In the genomic region with DNA sequence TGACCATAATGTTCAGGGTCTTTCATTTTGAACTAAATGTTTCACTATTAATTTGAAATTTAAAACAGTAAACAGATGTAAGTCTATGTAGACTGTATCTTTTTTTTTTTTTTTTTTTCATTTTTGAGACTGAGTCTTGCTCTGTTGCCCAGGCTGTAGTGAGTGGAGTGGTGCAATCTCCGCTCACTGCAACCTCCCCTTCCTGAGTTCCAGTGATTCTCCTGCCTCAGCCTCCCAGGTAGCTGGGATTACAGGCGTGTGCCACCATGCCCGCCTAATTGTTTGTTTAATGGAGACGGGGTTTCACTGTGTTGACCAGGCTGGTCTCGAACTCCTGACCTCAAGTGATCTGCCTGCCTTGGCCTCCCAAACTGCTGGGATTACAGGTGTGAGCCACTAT, we compare ENCODE assay signal across 9 cellular contexts. TPM values are rescaled to one million over a fixed set of nuclear protein-coding genes. Genes with fewer than 3 reads are reported as not detected.
DNase-seq lines count a peak whose midpoint lies in the region; ATAC-seq and TF ChIP-seq lines count a peak whose summit lies in the region.
"Not testable (repeated sequence)": the region's sequence is repeated elsewhere in the genome, so short reads cannot be mapped to it uniquely, and the experiment has no call there.
"Had no signal": no experiment of that assay in that cellular context is flagged by ENCODE, and none has a peak within 500 bp of the region (broad histone marks: within the 10 kb centered on the region; RNA-seq: fewer than 3 reads in every experiment).

No MANE protein-coding gene starts in this region.

- H3K9me3 ChIP-seq in CD4-positive, alpha-beta T cell (ENCODE audit: control insufficient read depth, low read length); OCI-LY1 (ENCODE audit: low read length); adipocyte (ENCODE audit: control insufficient read depth, low read length); suprapubic skin: not testable (repeated sequence)

- H3F3A ChIP-seq in OCI-LY1 (ENCODE audit: insufficient read depth, low read length), result not testable (repeated sequence)

- H3K36me3 ChIP-seq in OCI-LY1 (ENCODE audit: insufficient read depth, low read length) (peaks cover 49% of the 10 kb centered on the region), adipocyte (ENCODE audit: control insufficient read depth, insufficient read depth, low read length, severe bottlenecking) (peaks cover 18% of the 10 kb centered on the region), suprapubic skin (peaks cover 35% of the 10 kb centered on the region)

- H3K27ac Mint-ChIP-seq in CD4-positive, alpha-beta T cell, result peak overlapping the region; percentile 71
- peak overlapping the region; percentile 45 for H3K27ac Mint-ChIP-seq in activated CD4-positive, alpha-beta memory T cell treated with anti-CD3 and anti-CD28 coated beads for 36 hours
- peak overlapping the region; percentile 65 for H3K27ac Mint-ChIP-seq in endothelial cell (ENCODE audit: unreplicated experiment)
- H3K27ac Mint-ChIP-seq in memory B cell, result peak overlapping the region; percentile 74
- H3K27ac Mint-ChIP-seq in osteocyte (ENCODE audit: unreplicated experiment), result peak overlapping the region; percentile 76

- H3K36me3 Mint-ChIP-seq in CD4-positive, alpha-beta T cell (ENCODE audit: low read depth), result peaks cover 80% of the 10 kb centered on the region
- H3K36me3 Mint-ChIP-seq in activated CD4-positive, alpha-beta memory T cell treated with anti-CD3 and anti-CD28 coated beads for 36 hours, result peaks cover 56% of the 10 kb centered on the region
- H3K36me3 Mint-ChIP-seq in endothelial cell (ENCODE audit: low read depth, unreplicated experiment) (peaks cover 25% of the 10 kb centered on the region), memory B cell (peaks cover 31% of the 10 kb centered on the region), osteocyte (ENCODE audit: unreplicated experiment) (peaks cover 27% of the 10 kb centered on the region)

- H3K9me2 ChIP-seq in OCI-LY1 (ENCODE audit: low read depth, low read length), result not testable (repeated sequence)

- intact Hi-C loops in CD4-positive, alpha-beta T cell (cut with DNase I, micrococcal nuclease); activated CD4-positive, alpha-beta memory T cell treated with anti-CD3 and anti-CD28 coated beads for 36 hours (cut with micrococcal nuclease): not testable (repeated sequence)

- TF ChIP-seq CTCF in CD4-positive, alpha-beta T cell (IDR thresholded peaks at IDR 0.05); OCI-LY1 (IDR thresholded peaks at IDR 0.05; ENCODE audit: low read length); endothelial cell (IDR thresholded peaks at IDR 0.05; ENCODE audit: unreplicated experiment); osteocyte (IDR thresholded peaks at IDR 0.05); suprapubic skin (IDR thresholded peaks at IDR 0.05): not testable (repeated sequence)

- not testable (repeated sequence) for H3K9ac ChIP-seq in OCI-LY1 (ENCODE audit: low read length)
- H3K9ac ChIP-seq in adipocyte (ENCODE audit: low read length), result peak overlapping the region; percentile 17

- not testable (repeated sequence) for ATAC-seq in CD4-positive, alpha-beta T cell (ENCODE audit: poor library complexity); memory B cell (ENCODE audit: low read depth)

- TF ChIP-seq POLR2A in suprapubic skin (IDR thresholded peaks at IDR 0.05), result not testable (repeated sequence)

- 92% methylated on average over 5 of the region's 5 CpGs for WGBS in suprapubic skin

- not testable (repeated sequence) for H3K4me3 ChIP-seq in OCI-LY1 (ENCODE audit: low read depth, low read length, poor library complexity, severe bottlenecking)
- H3K4me3 ChIP-seq in adipocyte (ENCODE audit: low read length) (peak overlapping the region; percentile 69), suprapubic skin (peak overlapping the region; percentile 77)

- H3K27me3 Mint-ChIP-seq in CD4-positive, alpha-beta T cell; activated CD4-positive, alpha-beta memory T cell treated with anti-CD3 and anti-CD28 coated beads for 36 hours; endothelial cell (ENCODE audit: unreplicated experiment); memory B cell; osteocyte (ENCODE audit: unreplicated experiment): not testable (repeated sequence)

- H4K20me1 ChIP-seq in OCI-LY1 (ENCODE audit: insufficient read depth, low read length), result not testable (repeated sequence)

- H3K9me3 Mint-ChIP-seq in CD4-positive, alpha-beta T cell; activated CD4-positive, alpha-beta memory T cell treated with anti-CD3 and anti-CD28 coated beads for 36 hours; endothelial cell (ENCODE audit: unreplicated experiment); memory B cell; osteocyte (ENCODE audit: unreplicated experiment): not testable (repeated sequence)

- not testable (repeated sequence) for H3K27ac ChIP-seq in CD4-positive, alpha-beta T cell (ENCODE audit: low read depth, low read length); OCI-LY1 (ENCODE audit: low read depth, low read length, poor library complexity, severe bottlenecking); suprapubic skin

- not testable (repeated sequence) for H3K27me3 ChIP-seq in CD4-positive, alpha-beta T cell (ENCODE audit: control insufficient read depth, insufficient read depth, low read length); OCI-LY1 (ENCODE audit: insufficient read depth, low read length); adipocyte (replicated peaks; ENCODE audit: control insufficient read depth, insufficient read depth, low read length); suprapubic skin

- CTCF ChIA-PET in CD4-positive, alpha-beta T cell (lab: Charles Lee), result interaction anchor here (1.1 to 3.2 kb wide), 4 partner anchors 34 to 90 kb away, joined by 3 to 8 read pairs (median 8); no protein-coding TSS in a partner anchor
- CTCF ChIA-PET in activated CD4-positive, alpha-beta memory T cell treated with anti-CD3 and anti-CD28 coated beads for 36 hours (lab: Charles Lee), result interaction anchor here (1.3 to 3.9 kb wide), 2 partner anchors 33 to 35 kb away, joined by 6 to 19 read pairs; no protein-coding TSS in a partner anchor

- POLR2A ChIA-PET in CD4-positive, alpha-beta T cell (lab: Charles Lee), result not testable (repeated sequence)
- POLR2A ChIA-PET in activated CD4-positive, alpha-beta memory T cell treated with anti-CD3 and anti-CD28 coated beads for 36 hours (lab: Charles Lee), result interaction anchor here (0.9 kb wide), 1 partner anchor 13 kb away, joined by 4 read pairs; no protein-coding TSS in a partner anchor

- peaks cover 78% of the 10 kb centered on the region for H3K4me1 Mint-ChIP-seq in CD4-positive, alpha-beta T cell (ENCODE audit: low read depth)
- H3K4me1 Mint-ChIP-seq in activated CD4-positive, alpha-beta memory T cell treated with anti-CD3 and anti-CD28 coated beads for 36 hours (ENCODE audit: low read depth), result peaks cover 79% of the 10 kb centered on the region
- H3K4me1 Mint-ChIP-seq in endothelial cell (ENCODE audit: unreplicated experiment) (peaks cover 39% of the 10 kb centered on the region), memory B cell (peaks cover 44% of the 10 kb centered on the region), osteocyte (ENCODE audit: unreplicated experiment) (peaks cover 89% of the 10 kb centered on the region)

- H3K79me2 ChIP-seq in OCI-LY1 (ENCODE audit: insufficient read depth, low read length), result peaks cover 63% of the 10 kb centered on the region

- H3K4me1 ChIP-seq in OCI-LY1 (ENCODE audit: insufficient read depth, low read length, severe bottlenecking) (peaks cover 84% of the 10 kb centered on the region), adipocyte (ENCODE audit: control insufficient read depth, insufficient read depth, low read length) (peaks cover 85% of the 10 kb centered on the region), suprapubic skin (peaks cover 99% of the 10 kb centered on the region)

- H3K4me2 ChIP-seq in OCI-LY1 (ENCODE audit: low read length), result peak overlapping the region; percentile 7; the same call in 1 of the 2 replicates

- not testable (repeated sequence) for DNase-seq in CD4-positive, alpha-beta T cell; activated CD4-positive, alpha-beta memory T cell treated with anti-CD3 and anti-CD28 coated beads for 36 hours; adipocyte (ENCODE audit: low read depth); endothelial cell (ENCODE audit: low spot score); memory B cell (ENCODE audit: low spot score in 2 of 2); osteocyte (ENCODE audit: extremely low spot score, unreplicated experiment)
- DNase-seq in suprapubic skin (ENCODE audit: low spot score in 2 of 2), result peak in 1 of 2 donors; percentile 24

- not testable (repeated sequence) for TF ChIP-seq EP300 in suprapubic skin (IDR thresholded peaks at IDR 0.05)

- not testable (repeated sequence) for H2AFZ ChIP-seq in OCI-LY1 (ENCODE audit: low read length)

- peak overlapping the region; percentile 78 for H3K4me3 Mint-ChIP-seq in CD4-positive, alpha-beta T cell
- H3K4me3 Mint-ChIP-seq in activated CD4-positive, alpha-beta memory T cell treated with anti-CD3 and anti-CD28 coated beads for 36 hours, result peak overlapping the region; percentile 48
- not testable (repeated sequence) for H3K4me3 Mint-ChIP-seq in endothelial cell (ENCODE audit: unreplicated experiment)
- H3K4me3 Mint-ChIP-seq in memory B cell, result peak overlapping the region; percentile 71
- peak overlapping the region; percentile 60 for H3K4me3 Mint-ChIP-seq in osteocyte (ENCODE audit: unreplicated experiment)

RNA-seq across cellular contexts. Expression of gene SP1, which starts 6.4 kb away (rescaled TPM):
- 10 to 100 TPM; 42.3 to 43.3 TPM for total RNA-seq in CD4-positive, alpha-beta T cell
- total RNA-seq in activated CD4-positive, alpha-beta memory T cell treated with anti-CD3 and anti-CD28 coated beads for 36 hours, result 10 to 100 TPM; 66.1 to 72.8 TPM
- total RNA-seq in endothelial cell (ENCODE audit: unreplicated experiment) (69.5 TPM), osteocyte (77.0 and 83.3 TPM in 2 replicates), suprapubic skin (100 to 1,000 TPM in 3 of 4 donors, 10 to 100 TPM in 1; 82.5 to 122 (median 111) TPM)

RNA-seq across cellular contexts. Expression of gene AMHR2, which starts 37.3 kb away (rescaled TPM):
- not detected for total RNA-seq in CD4-positive, alpha-beta T cell
- not detected for total RNA-seq in activated CD4-positive, alpha-beta memory T cell treated with anti-CD3 and anti-CD28 coated beads for 36 hours
- total RNA-seq in endothelial cell (ENCODE audit: unreplicated experiment) (1.3 TPM), osteocyte (not detected in 2 replicates), suprapubic skin (under 1 TPM in 1 of 4 donors, not detected in 3; 0.23 TPM)
- total RNA-seq: posterior vena cava had no signal

RNA-seq across cellular contexts. Expression of gene SP7, which starts 50.2 kb away (rescaled TPM):
- under 1 TPM in 1 of 2 experiments, not detected in 1; 0.14 TPM for total RNA-seq in CD4-positive, alpha-beta T cell
- not detected for total RNA-seq in activated CD4-positive, alpha-beta memory T cell treated with anti-CD3 and anti-CD28 coated beads for 36 hours
- total RNA-seq in endothelial cell (ENCODE audit: unreplicated experiment) (3.6 TPM), osteocyte (not detected in 2 replicates), suprapubic skin (not detected)
- total RNA-seq: posterior vena cava had no signal

RNA-seq across cellular contexts. Expression of gene PRR13, which starts 55.2 kb away (rescaled TPM):
- 100 to 1,000 TPM; 133 to 142 TPM for total RNA-seq in CD4-positive, alpha-beta T cell
- total RNA-seq in activated CD4-positive, alpha-beta memory T cell treated with anti-CD3 and anti-CD28 coated beads for 36 hours, result 100 to 1,000 TPM; 218 to 221 TPM
- total RNA-seq in endothelial cell (ENCODE audit: unreplicated experiment) (131 TPM), osteocyte (102 and 105 TPM in 2 replicates), suprapubic skin (10 to 100 TPM; 40.7 to 77.9 (median 57.4) TPM)
